In genomic region chr12:101670007-101670671, GRCh38 we compare ENCODE assay signal across 8 cellular contexts. TPM values are rescaled to one million over a fixed set of nuclear protein-coding genes. Genes with fewer than 3 reads are reported as not detected.
A peak's percentile ranks its signal among the peaks of the same experiment; 100 is the strongest.
DNase-seq lines count a peak whose midpoint lies in the region; ATAC-seq and TF ChIP-seq lines count a peak whose summit lies in the region.

No MANE protein-coding gene starts in this region.

- H3K27me3 Mint-ChIP-seq in CD14-positive monocyte (ENCODE audit: low read depth in 3 of 3) = peaks cover 0 to 2% (median 0%) of the 10 kb centered on the region in 3 donors

- no peaks in the 10 kb centered on the region for H3K36me3 Mint-ChIP-seq in CD14-positive monocyte

- DNase-seq in CD14-positive monocyte (ENCODE audit: low spot score) = peak; percentile 54
- peak; percentile 51 to 69 for DNase-seq in HAP-1 (ENCODE audit: low spot score in 2 of 2)
- DNase-seq in SKM-1 (lab: John Stamatoyannopoulos, UW; ENCODE audit: unreplicated experiment) = peak; percentile 32
- no peak for DNase-seq in coronary artery (ENCODE audit: low spot score)
- peak; percentile 58 for DNase-seq in mesenchymal stem cell

- H2BK15ac ChIP-seq in mesenchymal stem cell (ENCODE audit: low read depth, poor library complexity, severe bottlenecking) = no peak overlapping the region

- H3K9me3 ChIP-seq in HAP-1 (no peaks in the 10 kb centered on the region), mesenchymal stem cell (ENCODE audit: control insufficient read depth, low read length) (no peaks in the 10 kb centered on the region)

- H2BK12ac ChIP-seq in mesenchymal stem cell (ENCODE audit: low read length in 2 of 2) = no peak overlapping the region

- TF ChIP-seq CTCF in CD14-positive monocyte (IDR thresholded peaks at IDR 0.05) (peak; percentile 80), coronary artery (IDR thresholded peaks at IDR 0.05) (peak; percentile 16)

- no peak overlapping the region for H2BK120ac ChIP-seq in mesenchymal stem cell (ENCODE audit: low read depth, low read length)

- peak overlapping the region in 1 of 2 donors; percentile 79 for H3K4me3 Mint-ChIP-seq in CD14-positive monocyte

- H2BK5ac ChIP-seq in mesenchymal stem cell (ENCODE audit: low read depth, low read length, poor library complexity, severe bottlenecking) = no peak overlapping the region

- no peak overlapping the region for H3K4me3 ChIP-seq in HAP-1
- H3K4me3 ChIP-seq in coronary artery = no peak overlapping the region
- H3K4me3 ChIP-seq in mesenchymal stem cell (ENCODE audit: insufficient read depth in 1 of 2, low read depth in 1 of 2, low read length in 2 of 2) = no peak overlapping the region

- H2AFZ ChIP-seq in mesenchymal stem cell (ENCODE audit: low read depth, low read length) = no peak overlapping the region

- no peaks in the 10 kb centered on the region for H3K79me1 ChIP-seq in mesenchymal stem cell (replicated peaks; ENCODE audit: low read length, poor library complexity, severe bottlenecking)

- H3K18ac ChIP-seq in mesenchymal stem cell (ENCODE audit: low read depth in 1 of 2, low read length in 2 of 2) = no peak overlapping the region

- no peaks in the 10 kb centered on the region for H3K9me3 Mint-ChIP-seq in CD14-positive monocyte

- H3K14ac ChIP-seq in mesenchymal stem cell (ENCODE audit: low read length in 2 of 2) = no peak overlapping the region

- H3K27ac Mint-ChIP-seq in CD14-positive monocyte = peak overlapping the region; percentile 87 to 93 (median 89)

- no peak overlapping the region for H4K8ac ChIP-seq in mesenchymal stem cell (ENCODE audit: low read length)

- no peak overlapping the region for H3K23ac ChIP-seq in mesenchymal stem cell (ENCODE audit: low read length in 2 of 2)

- in situ Hi-C loops in HAP-1 (cut with MboI; ENCODE audit: low sequenced_read_pairs) = no loop called here

- H3K4ac ChIP-seq in mesenchymal stem cell (ENCODE audit: low read depth in 1 of 2, low read length in 2 of 2) = no peak overlapping the region

- H2AK5ac ChIP-seq in mesenchymal stem cell (ENCODE audit: low read length, severe bottlenecking) = no peak overlapping the region

- no peak overlapping the region for H3K4me2 ChIP-seq in mesenchymal stem cell (ENCODE audit: low read length, poor library complexity, severe bottlenecking)

- no peak overlapping the region for H3K27ac ChIP-seq in coronary artery
- no peak overlapping the region for H3K27ac ChIP-seq in mesenchymal stem cell (ENCODE audit: low read length, poor library complexity, severe bottlenecking)

- H3K27me3 ChIP-seq in HAP-1 (ENCODE audit: low read depth) = no peaks in the 10 kb centered on the region
- H3K27me3 ChIP-seq in mesenchymal stem cell (ENCODE audit: control insufficient read depth in 1 of 2, insufficient read depth in 1 of 2, low read length in 2 of 2) = peaks cover 0 to 9% of the 10 kb centered on the region in 2 experiments

- 65% methylated on average over 6 of the region's 6 CpGs for WGBS in mesenchymal stem cell

- intact Hi-C loops in CD14-positive monocyte (cut with micrococcal nuclease) = loop anchor here in 1 of 2 donors (10.0 kb wide), 1 partner anchor 55 kb away; no protein-coding TSS in a partner anchor

- no peak overlapping the region for H4K91ac ChIP-seq in mesenchymal stem cell (ENCODE audit: low read length)

- H3K9ac ChIP-seq in mesenchymal stem cell (ENCODE audit: low read length) = no peak overlapping the region

- H3K36me3 ChIP-seq in HAP-1 (replicated peaks) (no peaks in the 10 kb centered on the region), mesenchymal stem cell (ENCODE audit: control insufficient read depth in 1 of 2, insufficient read depth in 2 of 2, low read depth in 1 of 2, low read length in 2 of 2) (no peaks in the 10 kb centered on the region)

- no peak for ATAC-seq in GM19035 (IDR thresholded peaks at IDR 0.05; ENCODE audit: unreplicated experiment)
- no peak for ATAC-seq in GM18511 (IDR thresholded peaks at IDR 0.05; ENCODE audit: unreplicated experiment)
- ATAC-seq in GM21390 (IDR thresholded peaks at IDR 0.05; ENCODE audit: unreplicated experiment) = no peak

- peaks cover 27% of the 10 kb centered on the region for H3K4me1 ChIP-seq in HAP-1
- H3K4me1 ChIP-seq in mesenchymal stem cell (ENCODE audit: control insufficient read depth, insufficient read depth, low read depth, low read length) = no peaks in the 10 kb centered on the region

- H3K4me1 Mint-ChIP-seq in CD14-positive monocyte = peaks cover 37% of the 10 kb centered on the region

RNA-seq across cellular contexts. Expression of gene CHPT1, which starts 27.3 kb away (rescaled TPM):
- polyA plus RNA-seq in CD14-positive monocyte = 10 to 100 TPM; 30.9 to 92.7 TPM
- polyA plus RNA-seq in mesenchymal stem cell (2013, experiment 1 of 2) = 29.9 TPM
- 31.3 TPM for polyA plus RNA-seq in mesenchymal stem cell (2013, experiment 2 of 2)
